1 cellular context compared by ENCODE assay signal in the genomic region with DNA sequence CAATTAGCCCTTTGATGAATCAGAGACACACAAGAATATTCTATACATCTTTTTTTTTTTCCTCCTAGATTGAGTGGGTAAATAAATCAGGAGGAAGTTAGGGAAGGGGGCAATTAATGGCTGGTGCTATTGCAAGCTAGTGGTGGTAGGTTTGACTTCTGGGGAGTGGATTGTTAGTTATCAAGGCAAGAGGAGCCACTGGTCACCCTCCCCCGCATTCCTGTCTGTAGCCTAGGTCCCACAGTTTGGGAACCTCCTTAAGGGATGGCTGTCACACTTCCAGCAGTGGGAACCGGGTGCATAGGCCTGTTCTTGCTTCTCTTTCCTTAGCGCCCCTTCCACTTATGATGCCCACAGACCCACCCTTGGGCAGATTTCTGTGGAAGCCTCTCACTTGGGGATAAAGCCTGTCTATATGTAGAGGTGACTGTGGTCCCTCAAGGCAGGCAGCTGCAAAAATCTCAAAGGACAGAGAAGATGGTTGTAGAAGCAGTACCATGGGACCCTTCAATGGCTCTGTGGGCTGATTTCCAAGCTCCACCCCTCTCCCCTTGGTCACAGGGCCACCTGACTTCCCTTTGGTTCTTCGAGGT.
TF ChIP-seq lines count a peak whose summit lies in the region.

No MANE protein-coding gene starts in this region.

TF ChIP-seq in GM23338, 12 proteins besides CTCF, POLR2A, EP300 and RAD21 (continued from another document):
- TF ChIP-seq, protein P1, sequence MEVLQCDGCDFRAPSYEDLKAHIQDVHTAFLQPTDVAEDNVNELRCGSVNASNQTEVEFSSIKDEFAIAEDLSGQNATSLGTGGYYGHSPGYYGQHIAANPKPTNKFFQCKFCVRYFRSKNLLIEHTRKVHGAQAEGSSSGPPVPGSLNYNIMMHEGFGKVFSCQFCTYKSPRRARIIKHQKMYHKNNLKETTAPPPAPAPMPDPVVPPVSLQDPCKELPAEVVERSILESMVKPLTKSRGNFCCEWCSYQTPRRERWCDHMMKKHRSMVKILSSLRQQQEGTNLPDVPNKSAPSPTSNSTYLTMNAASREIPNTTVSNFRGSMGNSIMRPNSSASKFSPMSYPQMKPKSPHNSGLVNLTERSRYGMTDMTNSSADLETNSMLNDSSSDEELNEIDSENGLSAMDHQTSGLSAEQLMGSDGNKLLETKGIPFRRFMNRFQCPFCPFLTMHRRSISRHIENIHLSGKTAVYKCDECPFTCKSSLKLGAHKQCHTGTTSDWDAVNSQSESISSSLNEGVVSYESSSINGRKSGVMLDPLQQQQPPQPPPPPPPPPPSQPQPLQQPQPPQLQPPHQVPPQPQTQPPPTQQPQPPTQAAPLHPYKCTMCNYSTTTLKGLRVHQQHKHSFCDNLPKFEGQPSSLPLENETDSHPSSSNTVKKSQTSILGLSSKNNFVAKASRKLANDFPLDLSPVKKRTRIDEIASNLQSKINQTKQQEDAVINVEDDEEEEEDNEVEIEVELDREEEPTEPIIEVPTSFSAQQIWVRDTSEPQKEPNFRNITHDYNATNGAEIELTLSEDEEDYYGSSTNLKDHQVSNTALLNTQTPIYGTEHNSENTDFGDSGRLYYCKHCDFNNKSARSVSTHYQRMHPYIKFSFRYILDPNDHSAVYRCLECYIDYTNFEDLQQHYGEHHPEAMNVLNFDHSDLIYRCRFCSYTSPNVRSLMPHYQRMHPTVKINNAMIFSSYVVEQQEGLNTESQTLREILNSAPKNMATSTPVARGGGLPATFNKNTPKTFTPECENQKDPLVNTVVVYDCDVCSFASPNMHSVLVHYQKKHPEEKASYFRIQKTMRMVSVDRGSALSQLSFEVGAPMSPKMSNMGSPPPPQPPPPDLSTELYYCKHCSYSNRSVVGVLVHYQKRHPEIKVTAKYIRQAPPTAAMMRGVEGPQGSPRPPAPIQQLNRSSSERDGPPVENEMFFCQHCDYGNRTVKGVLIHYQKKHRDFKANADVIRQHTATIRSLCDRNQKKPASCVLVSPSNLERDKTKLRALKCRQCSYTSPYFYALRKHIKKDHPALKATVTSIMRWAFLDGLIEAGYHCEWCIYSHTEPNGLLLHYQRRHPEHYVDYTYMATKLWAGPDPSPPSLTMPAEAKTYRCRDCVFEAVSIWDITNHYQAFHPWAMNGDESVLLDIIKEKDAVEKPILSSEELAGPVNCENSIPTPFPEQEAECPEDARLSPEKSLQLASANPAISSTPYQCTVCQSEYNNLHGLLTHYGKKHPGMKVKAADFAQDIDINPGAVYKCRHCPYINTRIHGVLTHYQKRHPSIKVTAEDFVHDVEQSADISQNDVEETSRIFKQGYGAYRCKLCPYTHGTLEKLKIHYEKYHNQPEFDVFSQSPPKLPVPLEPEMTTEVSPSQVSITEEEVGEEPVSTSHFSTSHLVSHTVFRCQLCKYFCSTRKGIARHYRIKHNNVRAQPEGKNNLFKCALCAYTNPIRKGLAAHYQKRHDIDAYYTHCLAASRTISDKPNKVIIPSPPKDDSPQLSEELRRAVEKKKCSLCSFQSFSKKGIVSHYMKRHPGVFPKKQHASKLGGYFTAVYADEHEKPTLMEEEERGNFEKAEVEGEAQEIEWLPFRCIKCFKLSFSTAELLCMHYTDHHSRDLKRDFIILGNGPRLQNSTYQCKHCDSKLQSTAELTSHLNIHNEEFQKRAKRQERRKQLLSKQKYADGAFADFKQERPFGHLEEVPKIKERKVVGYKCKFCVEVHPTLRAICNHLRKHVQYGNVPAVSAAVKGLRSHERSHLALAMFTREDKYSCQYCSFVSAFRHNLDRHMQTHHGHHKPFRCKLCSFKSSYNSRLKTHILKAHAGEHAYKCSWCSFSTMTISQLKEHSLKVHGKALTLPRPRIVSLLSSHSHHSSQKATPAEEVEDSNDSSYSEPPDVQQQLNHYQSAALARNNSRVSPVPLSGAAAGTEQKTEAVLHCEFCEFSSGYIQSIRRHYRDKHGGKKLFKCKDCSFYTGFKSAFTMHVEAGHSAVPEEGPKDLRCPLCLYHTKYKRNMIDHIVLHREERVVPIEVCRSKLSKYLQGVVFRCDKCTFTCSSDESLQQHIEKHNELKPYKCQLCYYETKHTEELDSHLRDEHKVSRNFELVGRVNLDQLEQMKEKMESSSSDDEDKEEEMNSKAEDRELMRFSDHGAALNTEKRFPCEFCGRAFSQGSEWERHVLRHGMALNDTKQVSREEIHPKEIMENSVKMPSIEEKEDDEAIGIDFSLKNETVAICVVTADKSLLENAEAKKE (CRISPR knock-in tag; IDR thresholded peaks at IDR 0.05), result no peak
- TF ChIP-seq ZNF114 (CRISPR knock-in tag; IDR thresholded peaks at IDR 0.05), result no peak
- no peak for TF ChIP-seq NANOG (IDR thresholded peaks at IDR 0.05; ENCODE audit: borderline replicate concordance)
- no peak for TF ChIP-seq REST (IDR thresholded peaks at IDR 0.05; ENCODE audit: unreplicated experiment)
- no peak for TF ChIP-seq POLR2AphosphoS5 (IDR thresholded peaks at IDR 0.05; ENCODE audit: low read depth)
- TF ChIP-seq JUNB (IDR thresholded peaks at IDR 0.05; ENCODE audit: unreplicated experiment), result no peak
